In the genomic region with DNA sequence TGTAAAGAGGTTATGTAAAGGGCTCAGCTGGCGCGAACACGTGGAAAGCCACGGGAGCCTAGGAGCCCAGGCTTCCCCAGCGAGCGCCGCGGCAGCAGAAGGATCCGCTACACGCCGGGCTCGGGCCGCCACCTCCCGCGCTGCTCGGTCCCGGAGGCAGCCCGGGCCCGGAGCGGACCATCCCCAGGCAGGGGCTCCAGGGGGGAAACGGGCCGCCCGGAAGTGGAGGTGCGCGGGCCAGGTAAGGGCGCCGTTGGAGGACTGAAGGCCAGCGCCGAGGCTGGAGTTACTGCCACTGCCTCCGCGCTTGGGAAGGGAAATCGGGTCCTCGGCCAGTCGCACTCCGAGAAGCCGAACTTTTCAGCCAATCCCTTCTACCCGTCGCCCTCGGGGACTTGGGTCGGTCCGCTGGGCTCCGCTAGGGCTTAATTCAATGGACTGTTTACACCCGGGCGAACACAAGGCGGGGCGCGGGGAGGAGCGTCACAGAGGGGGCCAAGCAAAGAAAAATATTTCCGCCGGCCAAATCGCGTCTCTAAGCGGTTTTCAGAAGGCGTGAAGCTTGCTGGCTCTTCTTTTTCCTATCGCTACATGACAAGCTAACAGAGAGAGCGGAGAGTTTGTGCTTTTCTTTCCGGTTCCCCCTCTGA, we compare ENCODE assay signal across 8 cellular contexts. TPM values are rescaled to one million over a fixed set of nuclear protein-coding genes. Genes with fewer than 3 reads are reported as not detected.
DNase-seq lines count a peak whose midpoint lies in the region; ATAC-seq, FAIRE-seq and TF ChIP-seq lines count a peak whose summit lies in the region.

No MANE protein-coding gene starts in this region.

- TF ChIP-seq POLR2A in H1 (IDR thresholded peaks at IDR 0.05; ENCODE audit: control extremely low read depth in 1 of 2, low read depth in 2 of 2, low read length in 2 of 2), result peak; percentile 83 to 91

- H3K79me2 ChIP-seq in H1 (ENCODE audit: control insufficient read depth in 1 of 2, insufficient read depth in 2 of 2, low read length in 2 of 2) (peaks cover 10 to 41% of the 10 kb centered on the region in 2 experiments), mesendoderm (ENCODE audit: control insufficient read depth, insufficient read depth, low read length) (peaks cover 33% of the 10 kb centered on the region)

- H4K20me1 ChIP-seq in H1 (replicated peaks in 1 of 2; ENCODE audit: control insufficient read depth in 1 of 2, insufficient read depth in 2 of 2, low read length in 2 of 2), result peaks cover 16 to 21% of the 10 kb centered on the region in 2 experiments

- H2AFZ ChIP-seq in H1 (ENCODE audit: low read length), result peak overlapping the region; percentile 91; the same call in 1 of the 2 replicates

- H3K4me3 ChIP-seq in HUES48 (ENCODE audit: low read depth, low read length) (peak overlapping the region; percentile 70), H1 (ENCODE audit: extremely low read depth in 1 of 4, insufficient read depth in 2 of 4, low read depth in 3 of 4, low read length in 4 of 4) (peak overlapping the region; percentile 80 to 92 (median 88)), mesendoderm (ENCODE audit: low read length) (peak overlapping the region; percentile 79)

- peaks cover 21% of the 10 kb centered on the region for H3K36me3 ChIP-seq in HUES48 (ENCODE audit: control insufficient read depth, insufficient read depth, low read length)
- peaks cover 0 to 10% (median 4%) of the 10 kb centered on the region in 4 experiments; a peak in 3 of 8 replicates for H3K36me3 ChIP-seq in H1 (ENCODE audit: control insufficient read depth in 2 of 4, insufficient read depth in 4 of 4, low read length in 3 of 4)
- no peaks in the 10 kb centered on the region for H3K36me3 ChIP-seq in mesendoderm (ENCODE audit: control insufficient read depth, insufficient read depth, low read length)

- peak overlapping the region; percentile 95 to 100 for H3K4me2 ChIP-seq in H1 (ENCODE audit: insufficient read depth in 1 of 2, low read depth in 2 of 2, low read length in 2 of 2)
- H3K4me2 ChIP-seq in mesendoderm (ENCODE audit: low read length), result peak overlapping the region; percentile 61

- H3K14ac ChIP-seq in H1 (ENCODE audit: insufficient read length), result no peak overlapping the region

- H4K5ac ChIP-seq in H1 (ENCODE audit: insufficient read length, low read depth, low read length) (peak overlapping the region; percentile 63), mesendoderm (ENCODE audit: low read length) (peak overlapping the region; percentile 96)

- peaks cover 18% of the 10 kb centered on the region for H3K23me2 ChIP-seq in H1 (ENCODE audit: low read depth, low read length)

- peak overlapping the region; percentile 99 for H2BK12ac ChIP-seq in H1 (ENCODE audit: low read depth, low read length)

- peak in 1 of 3 experiments; percentile 4; a peak in 1 of 4 replicates for TF ChIP-seq CTCF in H1 (IDR thresholded peaks at IDR 0.05; ENCODE audit: control extremely low read depth in 1 of 3, insufficient read depth in 1 of 3, low read depth in 1 of 3, low read length in 3 of 3)

- peak overlapping the region; percentile 90 for H4K91ac ChIP-seq in H1 (replicated peaks; ENCODE audit: insufficient read length, low read length)

- FAIRE-seq in H1 (lab: Jason Lieb, UNC), result no peak

- POLR2A ChIA-PET in H1 (lab: Charles Lee; ENCODE audit: partially characterized antibody), result interaction anchor here (0.6 to 4.2 kb wide), 31 partner anchors 9 to 1028 kb away, joined by 3 to 30 read pairs (median 5); a partner anchor contains a TSS

- TF ChIP-seq EP300 in H1 (IDR thresholded peaks at IDR 0.05; ENCODE audit: borderline replicate concordance in 1 of 2, low read depth in 2 of 2, low read length in 2 of 2), result peak in 1 of 2 experiments; percentile 98; a peak in 2 of 3 replicates

- peak overlapping the region; percentile 99 for H2BK5ac ChIP-seq in H1 (ENCODE audit: low read depth, low read length)
- H2BK5ac ChIP-seq in mesendoderm (ENCODE audit: low read length), result peak overlapping the region; percentile 92

- H3K9ac ChIP-seq in HUES48 (ENCODE audit: low read depth, low read length), result peak overlapping the region; percentile 97
- H3K9ac ChIP-seq in H1 (replicated peaks in 1 of 4; ENCODE audit: extremely low read depth in 1 of 4, low read depth in 3 of 4, low read length in 3 of 4), result peak overlapping the region; percentile 97 to 99 (median 99)
- H3K9ac ChIP-seq in mesendoderm (ENCODE audit: low read length), result peak overlapping the region; percentile 81

- CTCF ChIA-PET in H1 (lab: Charles Lee; ENCODE audit: partially characterized antibody), result interaction anchor here (1.0 to 4.3 kb wide), 4 partner anchors 9 to 144 kb away, joined by 3 to 25 read pairs (median 6); no protein-coding TSS in a partner anchor

- no peak overlapping the region for H2BK20ac ChIP-seq in H1 (ENCODE audit: low read length)

- H3K18ac ChIP-seq in H1 (ENCODE audit: extremely low read depth, low read length) (peak overlapping the region; percentile 95), mesendoderm (ENCODE audit: low read length) (peak overlapping the region; percentile 70)

- H4K8ac ChIP-seq in H1 (ENCODE audit: extremely low read depth, insufficient read depth, low read length), result peak overlapping the region; percentile 92
- H4K8ac ChIP-seq in mesendoderm (ENCODE audit: low read depth, low read length), result no peak overlapping the region

- H3K79me1 ChIP-seq in H1 (ENCODE audit: low read depth, low read length) (peaks cover 16% of the 10 kb centered on the region), mesendoderm (ENCODE audit: low read length) (peaks cover 18% of the 10 kb centered on the region)

- ATAC-seq in GM21447 (IDR thresholded peaks at IDR 0.05; ENCODE audit: unreplicated experiment), result peak; percentile 80

- no peak overlapping the region for H2BK120ac ChIP-seq in H1 (replicated peaks; ENCODE audit: low read depth, low read length)
- no peak overlapping the region for H2BK120ac ChIP-seq in mesendoderm (ENCODE audit: low read depth, low read length)

- peak overlapping the region; percentile 99 for H3K27ac ChIP-seq in HUES48 (ENCODE audit: low read depth, low read length)
- peak overlapping the region; percentile 100 for H3K27ac ChIP-seq in H1 (ENCODE audit: low read depth, low read length)
- H3K27ac ChIP-seq in mesendoderm (ENCODE audit: low read depth, low read length), result peak overlapping the region; percentile 96

- H3K4me1 ChIP-seq in HUES48 (ENCODE audit: control insufficient read depth, insufficient read depth, low read length), result peaks cover 27% of the 10 kb centered on the region
- H3K4me1 ChIP-seq in H1 (replicated peaks in 1 of 4; ENCODE audit: control insufficient read depth in 3 of 4, insufficient read depth in 4 of 4, low read length in 3 of 4), result peaks cover 2 to 12% (median 6%) of the 10 kb centered on the region in 4 experiments; a peak in 6 of 7 replicates
- peaks cover 4% of the 10 kb centered on the region for H3K4me1 ChIP-seq in mesendoderm (ENCODE audit: control insufficient read depth, low read depth, low read length)

- no peak overlapping the region for H3K23ac ChIP-seq in H1 (ENCODE audit: insufficient read length)
- peak overlapping the region; percentile 20 for H3K23ac ChIP-seq in mesendoderm (ENCODE audit: low read length)

- H2AK5ac ChIP-seq in H1 (ENCODE audit: low read depth, low read length), result no peak overlapping the region
- H2AK5ac ChIP-seq in mesendoderm (ENCODE audit: low read length), result no peak overlapping the region

- H3K9me3 ChIP-seq in HUES48 (ENCODE audit: control insufficient read depth, insufficient read depth, low read length), result no peaks in the 10 kb centered on the region
- H3K9me3 ChIP-seq in H1 (ENCODE audit: insufficient read depth in 2 of 2, low read depth in 1 of 2, low read length in 1 of 2), result no peaks in the 10 kb centered on the region

- 0 out of 2 replicates have a peak overlapping the region, but pooled peaks have one; percentile 99 for H2BK15ac ChIP-seq in H1 (ENCODE audit: low read length)
- no peak overlapping the region for H2BK15ac ChIP-seq in mesendoderm (replicated peaks; ENCODE audit: low read depth)

- TF ChIP-seq RAD21 in H1 (IDR thresholded peaks at IDR 0.05 in 1 of 2, conservative IDR thresholded peaks at IDR 0.05 in 1 of 2; ENCODE audit: low read depth in 2 of 2, low read length in 2 of 2), result no peak

- DNase-seq in D341Med (ENCODE audit: low spot score) (peak; percentile 91), NOMO-1 treated with dmso at 0.1 percent for 144 hours (lab: John Stamatoyannopoulos, UW; ENCODE audit: unreplicated experiment) (peak; percentile 77), H1 (ENCODE audit: low read depth in 1 of 2, low spot score in 2 of 2) (peak; percentile 71 to 90), mesendoderm (peak; percentile 97)
- DNase-seq in activated CD8-positive, alpha-beta memory T cell treated with anti-CD3 and anti-CD28 coated beads, Interleukin-2, amount 50 U/mL, for 1 hour (ENCODE audit: extremely low read depth), result peak; percentile 81
- DNase-seq in stimulated activated CD8-positive, alpha-beta memory T cell treated with anti-CD3 and anti-CD28 coated beads, Interleukin-12 subunit alpha, Interleukin-12 subunit beta, amount 100 ng/mL, for 4 hours (ENCODE audit: low read depth), result peak; percentile 81

- H3K27me3 ChIP-seq in HUES48 (ENCODE audit: control insufficient read depth, insufficient read depth, low read length) (no peaks in the 10 kb centered on the region), H1 (replicated peaks in 1 of 4; ENCODE audit: control insufficient read depth in 3 of 4, extremely low read depth in 1 of 4, insufficient read depth in 3 of 4, low read length in 3 of 4) (no peaks in the 10 kb centered on the region), mesendoderm (ENCODE audit: insufficient read depth, low read length, poor library complexity) (no peaks in the 10 kb centered on the region)

- H3K4ac ChIP-seq in H1 (replicated peaks; ENCODE audit: insufficient read length, low read depth, low read length) (peak overlapping the region; percentile 75), mesendoderm (ENCODE audit: low read depth, low read length) (peak overlapping the region; percentile 61)

- H3K56ac ChIP-seq in H1 (replicated peaks; ENCODE audit: insufficient read length, low read depth, low read length) (peak overlapping the region; percentile 97), mesendoderm (ENCODE audit: low read length) (peak overlapping the region; percentile 88)

- 1% methylated on average over 57 of the region's 57 CpGs; no CpG with 5 or more reads in 1 of the 2 experiments for WGBS in H1 (ENCODE audit: extremely low coverage in 1 of 2, insufficient coverage in 1 of 2, insufficient read length in 1 of 2, insufficient replicate concordance in 2 of 2, low coverage in 1 of 2, low lambda C conversion rate in 2 of 2, missing lambda C conversion rate in 1 of 2), 2 experiments
- WGBS in mesendoderm (ENCODE audit: extremely low coverage, insufficient coverage, low lambda C conversion rate), result no CpG with 5 or more reads among the region's 57 CpGs

RNA-seq across cellular contexts. Expression of a gene that starts 0.4 kb away (rescaled TPM):
- total RNA-seq in H1 (2021; fragmentation: NEBNext Ultra II Directional; extraction: Animal tissue kit (Norgen Biotek cat#: 25700)), result 45.0 and 47.3 TPM in 2 replicates
- 24.9 and 26.8 TPM in 2 replicates for polyA plus RNA-seq in H1 (2011; rRNA removed)
- 19.2 TPM for polyA plus RNA-seq in H1 (2011; cell fraction: cytosol; rRNA removed)
- 21.3 TPM for polyA plus RNA-seq in H1 (2011; cell fraction: nucleus; rRNA removed)
- 21.0 to 22.9 TPM (median 22.4 TPM) in 4 replicates for polyA plus RNA-seq in H1 (2012, experiment 1 of 2)
- polyA plus RNA-seq in H1 (2012, experiment 2 of 2), result 28.1 TPM
- 22.1 TPM for polyA plus RNA-seq in H1 (2013, experiment 1 of 2)
- polyA plus RNA-seq in H1 (2013, experiment 2 of 2), result 22.8 TPM
- polyA minus RNA-seq in H1 (2011; rRNA and poly(A)+ RNA removed), result 41.9 and 52.8 TPM in 2 replicates
- 25.0 TPM for polyA minus RNA-seq in H1 (2011; cell fraction: cytosol; rRNA and poly(A)+ RNA removed)
- 17.1 TPM for polyA minus RNA-seq in H1 (2011; cell fraction: nucleus; rRNA and poly(A)+ RNA removed)
- polyA plus RNA-seq in mesendoderm (2013, experiment 1 of 2), result 25.0 TPM
- 24.3 TPM for polyA plus RNA-seq in mesendoderm (2013, experiment 2 of 2)

Comparison
In these comparisons a context has a peak if more than half of its experiments do, and no peak if none do; other contexts are left out.
1. Peak in every context shown above with its lines: DNase-seq, ATAC-seq, H3K4me3 ChIP-seq and H3K27ac ChIP-seq.